Comparison of ENCODE assay signal across 16 cellular contexts in genomic region chr6:139747154-139747553, GRCh38.
"Had no signal": no experiment of that assay in that cellular context is flagged by ENCODE, and none has a peak within 500 bp of the region (broad histone marks: within the 10 kb centered on the region; RNA-seq: fewer than 3 reads in every experiment).

No MANE protein-coding gene starts in this region.

- H3K36me3 ChIP-seq: esophagus squamous epithelium, gastroesophageal sphincter, vagina had no signal

- H3K4me3 ChIP-seq: esophagus squamous epithelium, gastroesophageal sphincter, mucosa of descending colon, vagina had no signal

- H3K27me3 ChIP-seq: esophagus squamous epithelium, gastroesophageal sphincter, vagina had no signal

- H3K27ac ChIP-seq: epithelial cell of prostate, esophagus squamous epithelium, gastroesophageal sphincter, vagina had no signal

- H3K9me3 ChIP-seq: esophagus squamous epithelium, gastroesophageal sphincter, mucosa of descending colon, vagina had no signal

- DNase-seq: effector memory CD8-positive, alpha-beta T cell; esophagus squamous epithelium; foreskin fibroblast; glutamatergic neuron; immature natural killer cell; left colon; mammary epithelial cell; mucosa of descending colon; naive thymus-derived CD8-positive, alpha-beta T cell; small intestine; stimulated activated CD4-positive, alpha-beta T cell treated with anti-CD3 and anti-CD28 coated beads, Interleukin-12 subunit alpha, Interleukin-12 subunit beta, amount 100 ng/mL, for 4 hours; stimulated activated naive CD4-positive, alpha-beta T cell treated with Interleukin-2 at 50 U/mL for 16 hours had no signal

- ATAC-seq: effector memory CD8-positive, alpha-beta T cell; gastroesophageal sphincter; left colon; mucosa of descending colon; naive thymus-derived CD8-positive, alpha-beta T cell; right cardiac atrium had no signal
